In the genomic region with DNA sequence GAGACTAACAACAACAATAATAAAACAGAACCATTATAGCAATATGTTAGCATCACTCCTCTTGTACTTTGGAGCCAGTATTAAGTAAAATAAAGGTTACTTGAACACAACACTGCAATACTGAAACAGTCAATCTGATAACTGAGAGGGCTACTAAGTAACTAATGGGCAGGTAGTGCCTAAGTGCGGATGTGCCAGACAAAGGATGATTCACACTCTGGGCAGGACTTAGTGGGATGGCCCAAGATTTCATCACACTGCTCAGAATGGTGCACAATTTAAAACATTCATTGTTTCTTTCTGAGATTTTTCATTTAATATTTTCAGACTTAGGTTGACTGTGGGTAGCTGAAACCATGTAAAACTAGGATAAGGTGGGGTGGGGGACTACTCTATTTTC, we compare ENCODE assay signal across 15 cellular contexts.
"Had no signal": no experiment of that assay in that cellular context is flagged by ENCODE, and none has a peak within 500 bp of the region (broad histone marks: within the 10 kb centered on the region; RNA-seq: fewer than 3 reads in every experiment).

No MANE protein-coding gene starts in this region.

- H3K9me3 Mint-ChIP-seq: activated B cell treated with CpG ODN at 0.5 μM for 24 hours; dendritic cell treated with granulocyte-macrophage colony-stimulating factor and Interleukin-4, amounts not matched to agents 40 ng/mL and 50 ng/mL, for 4 days; effector memory CD8-positive, alpha-beta T cell; stimulated activated naive CD8-positive, alpha-beta T cell treated with anti-CD3 and anti-CD28 coated beads, Interleukin-15, Interleukin-2, amounts not matched to agents 100 ng/mL and 50 ng/mL, for 24 hours; T-helper 1 cell treated with Interleukin-12 subunit alpha and Interleukin-12 subunit beta and Interleukin-4 antibody, amounts not matched to agents 30 μg/mL and 1 μg/mL, for 36 hours had no signal

- H3K4me1 Mint-ChIP-seq: activated B cell treated with CpG ODN at 0.5 μM for 24 hours had no signal

- H3K4me3 ChIP-seq: adrenal gland, body of pancreas, upper lobe of right lung had no signal

- DNase-seq: activated B cell treated with CpG ODN at 0.5 μM for 24 hours; activated CD4-positive, alpha-beta T cell treated with anti-CD3 and anti-CD28 coated beads, Interleukin-2, amount 50 U/mL, for 1 hour; activated naive CD4-positive, alpha-beta T cell treated with anti-CD3 and anti-CD28 coated beads, Interleukin-2, amount 50 U/mL, for 16 hours; adrenal gland; body of pancreas; effector memory CD8-positive, alpha-beta T cell; head of caudate nucleus; left ventricle myocardium superior; mesendoderm; stimulated activated CD4-positive, alpha-beta T cell treated with anti-CD3 and anti-CD28 coated beads, Interleukin-4, amount 100 ng/mL, for 1 hour; stimulated activated CD8-positive, alpha-beta memory T cell treated with anti-CD3 and anti-CD28 coated beads, Interleukin-4, amount 100 ng/mL, for 48 hours; upper lobe of right lung had no signal

- H3K4me3 Mint-ChIP-seq: activated B cell treated with CpG ODN at 0.5 μM for 24 hours; dendritic cell treated with granulocyte-macrophage colony-stimulating factor and Interleukin-4, amounts not matched to agents 40 ng/mL and 50 ng/mL, for 4 days; effector memory CD8-positive, alpha-beta T cell; stimulated activated naive CD8-positive, alpha-beta T cell treated with anti-CD3 and anti-CD28 coated beads, Interleukin-15, Interleukin-2, amounts not matched to agents 100 ng/mL and 50 ng/mL, for 24 hours; T-helper 1 cell treated with Interleukin-12 subunit alpha and Interleukin-12 subunit beta and Interleukin-4 antibody, amounts not matched to agents 30 μg/mL and 1 μg/mL, for 36 hours had no signal

- ATAC-seq: body of pancreas; effector memory CD8-positive, alpha-beta T cell; left ventricle myocardium superior; upper lobe of right lung had no signal
